Comparison of ENCODE assay signal across 20 cellular contexts in genomic region chr13:58238972-58239773, GRCh38.
"Had no signal": no experiment of that assay in that cellular context is flagged by ENCODE, and none has a peak within 500 bp of the region (broad histone marks: within the 10 kb centered on the region; RNA-seq: fewer than 3 reads in every experiment).

No MANE protein-coding gene starts in this region.

- H3K4me1 ChIP-seq: body of pancreas, left lung, testis had no signal

- H3K27ac ChIP-seq: body of pancreas, cardiac muscle cell, hepatocyte, left lung, testis had no signal

- H3K4me3 ChIP-seq: body of pancreas, cardiac muscle cell, hepatocyte, left lung, testis had no signal

- H3K4me2 ChIP-seq: hepatocyte had no signal

- H3K27ac Mint-ChIP-seq: activated naive CD4-positive, alpha-beta T cell treated with anti-CD3 and anti-CD28 coated beads, Interleukin-2, amount 50 U/mL, for 24 hours; immature natural killer cell; natural killer cell treated with Interleukin-12 subunit alpha and Interleukin-12 subunit beta and Interleukin-15 and Interleukin-18, amount 100 ng/mL, for 72 hours; T-cell had no signal

- ATAC-seq: body of pancreas, left lung, sciatic nerve, T-cell had no signal

- H3K9me3 ChIP-seq: body of pancreas, testis had no signal

- H3K27me3 Mint-ChIP-seq: activated naive CD4-positive, alpha-beta T cell treated with anti-CD3 and anti-CD28 coated beads, Interleukin-2, amount 50 U/mL, for 24 hours; natural killer cell treated with Interleukin-12 subunit alpha and Interleukin-12 subunit beta and Interleukin-15 and Interleukin-18, amount 100 ng/mL, for 72 hours; T-cell had no signal

- H3K4me3 Mint-ChIP-seq: activated naive CD4-positive, alpha-beta T cell treated with anti-CD3 and anti-CD28 coated beads, Interleukin-2, amount 50 U/mL, for 24 hours; immature natural killer cell; natural killer cell treated with Interleukin-12 subunit alpha and Interleukin-12 subunit beta and Interleukin-15 and Interleukin-18, amount 100 ng/mL, for 72 hours; T-cell had no signal

- H3K4me1 Mint-ChIP-seq: activated naive CD4-positive, alpha-beta T cell treated with anti-CD3 and anti-CD28 coated beads, Interleukin-2, amount 50 U/mL, for 24 hours; immature natural killer cell; T-cell had no signal

- DNase-seq: activated gamma-delta T cell treated with Interleukin-2 at 50 U/mL for 16 hours; activated T-cell treated with anti-CD3 and anti-CD28 coated beads, Interleukin-2, amount 50 U/mL, for 1 hour; anterior cingulate cortex; body of pancreas; erythroblast; foreskin fibroblast; immature natural killer cell; nucleus accumbens; small intestine; stimulated activated naive CD4-positive, alpha-beta T cell; T-cell; testis; trophoblast cell had no signal

- FAIRE-seq: small intestine, TTC549 had no signal

- H3K36me3 ChIP-seq: cardiac muscle cell, left lung had no signal

- H2AFZ ChIP-seq: hepatocyte had no signal

- H3K27me3 ChIP-seq: body of pancreas, cardiac muscle cell, hepatocyte, left lung, testis had no signal

- H3K36me3 Mint-ChIP-seq: activated naive CD4-positive, alpha-beta T cell treated with anti-CD3 and anti-CD28 coated beads, Interleukin-2, amount 50 U/mL, for 24 hours; immature natural killer cell; T-cell had no signal

- H3K79me2 ChIP-seq: hepatocyte had no signal

- H3K9me3 Mint-ChIP-seq: activated naive CD4-positive, alpha-beta T cell treated with anti-CD3 and anti-CD28 coated beads, Interleukin-2, amount 50 U/mL, for 24 hours had no signal
